ENCODE assay signal across 19 cellular contexts in the genomic region with DNA sequence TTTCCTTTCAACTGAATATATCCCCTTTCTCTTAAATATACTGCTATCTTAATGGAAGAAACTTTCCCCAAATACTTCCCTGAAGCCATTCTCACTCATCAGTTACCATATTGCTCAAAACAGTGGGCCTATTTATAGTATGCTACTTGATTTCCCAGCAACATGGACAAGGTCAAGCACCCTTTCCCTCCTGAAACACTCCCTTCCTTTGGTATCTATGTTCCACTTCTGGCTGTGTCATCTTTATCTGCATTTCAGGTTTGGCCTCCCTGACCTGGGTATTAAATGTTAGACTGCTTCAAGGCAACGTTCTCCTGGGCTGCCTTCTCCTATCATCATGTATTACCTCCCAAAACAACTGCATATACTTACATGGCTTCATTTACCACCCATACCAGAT.
"Had no signal": no experiment of that assay in that cellular context is flagged by ENCODE, and none has a peak within 500 bp of the region (broad histone marks: within the 10 kb centered on the region; RNA-seq: fewer than 3 reads in every experiment).

No MANE protein-coding gene starts in this region.

- ATAC-seq: activated CD4-positive, CD25-positive, alpha-beta regulatory T cell treated with anti-CD3 and anti-CD28 coated beads, Interleukin-2, amount 50 U/mL, for 24 hours; activated CD8-positive, alpha-beta T cell treated with anti-CD3 and anti-CD28 coated beads for 36 hours; SK-N-SH treated with all-trans-retinoic acid at 6 μM for 48 hours had no signal

- H3K27ac ChIP-seq: breast epithelium, esophagus squamous epithelium, neural progenitor cell, parathyroid adenoma, skin epidermis, thyroid gland, uterus had no signal

- H3K4me3 Mint-ChIP-seq: activated CD8-positive, alpha-beta T cell treated with anti-CD3 and anti-CD28 coated beads for 36 hours; activated naive CD4-positive, alpha-beta T cell treated with anti-CD3 and anti-CD28 coated beads, Interleukin-2, amount 10 ng/mL, durations not matched to agents 7 days and 5 days; activated T-helper 1 cell treated with anti-CD3 and anti-CD28 coated beads, Interleukin-12 subunit alpha, Interleukin-12 subunit beta, Interleukin-2, Interleukin-4 antibody, amounts not matched to agents 30 ng/mL and 10 ng/mL and 1 ng/mL, durations not matched to agents 14 hours and 24 hours and 36 hours; neural progenitor cell; T-helper 1 cell treated with Interleukin-12 subunit alpha and Interleukin-12 subunit beta and Interleukin-4 antibody, amounts not matched to agents 30 μg/mL and 1 μg/mL, for 36 hours had no signal

- H3K27ac Mint-ChIP-seq: activated CD8-positive, alpha-beta T cell treated with anti-CD3 and anti-CD28 coated beads for 36 hours; activated naive CD4-positive, alpha-beta T cell treated with anti-CD3 and anti-CD28 coated beads, Interleukin-2, amount 10 ng/mL, durations not matched to agents 7 days and 5 days; activated T-helper 1 cell treated with anti-CD3 and anti-CD28 coated beads, Interleukin-12 subunit alpha, Interleukin-12 subunit beta, Interleukin-2, Interleukin-4 antibody, amounts not matched to agents 30 ng/mL and 10 ng/mL and 1 ng/mL, durations not matched to agents 14 hours and 24 hours and 36 hours; neural progenitor cell; T-helper 1 cell treated with Interleukin-12 subunit alpha and Interleukin-12 subunit beta and Interleukin-4 antibody, amounts not matched to agents 30 μg/mL and 1 μg/mL, for 36 hours had no signal

- H3K27me3 ChIP-seq: breast epithelium, esophagus squamous epithelium, neural progenitor cell, thyroid gland, uterus had no signal

- H3K9me3 Mint-ChIP-seq: activated CD8-positive, alpha-beta T cell treated with anti-CD3 and anti-CD28 coated beads for 36 hours; activated naive CD4-positive, alpha-beta T cell treated with anti-CD3 and anti-CD28 coated beads, Interleukin-2, amount 10 ng/mL, durations not matched to agents 7 days and 5 days; activated T-helper 1 cell treated with anti-CD3 and anti-CD28 coated beads, Interleukin-12 subunit alpha, Interleukin-12 subunit beta, Interleukin-2, Interleukin-4 antibody, amounts not matched to agents 30 ng/mL and 10 ng/mL and 1 ng/mL, durations not matched to agents 14 hours and 24 hours and 36 hours; neural progenitor cell; T-helper 1 cell treated with Interleukin-12 subunit alpha and Interleukin-12 subunit beta and Interleukin-4 antibody, amounts not matched to agents 30 μg/mL and 1 μg/mL, for 36 hours had no signal

- DNase-seq: activated CD8-positive, alpha-beta memory T cell treated with anti-CD3 and anti-CD28 coated beads, Interleukin-2, amount 50 U/mL, for 4 hours; activated CD8-positive, alpha-beta T cell treated with anti-CD3 and anti-CD28 coated beads for 36 hours; activated naive CD4-positive, alpha-beta T cell treated with anti-CD3 and anti-CD28 coated beads, Interleukin-2, amount 10 ng/mL, durations not matched to agents 7 days and 5 days; anterior cingulate cortex; esophagus squamous epithelium; foreskin fibroblast; left cardiac atrium; mammary epithelial cell; stimulated activated CD4-positive, alpha-beta T cell treated with anti-CD3 and anti-CD28 coated beads, Interleukin-4, amount 100 ng/mL, for 4 hours; thyroid gland; uterus had no signal

- H3K27me3 Mint-ChIP-seq: activated CD8-positive, alpha-beta T cell treated with anti-CD3 and anti-CD28 coated beads for 36 hours; activated naive CD4-positive, alpha-beta T cell treated with anti-CD3 and anti-CD28 coated beads, Interleukin-2, amount 10 ng/mL, durations not matched to agents 7 days and 5 days had no signal

- H3K4me3 ChIP-seq: breast epithelium, esophagus squamous epithelium, neural progenitor cell, skin epidermis, thyroid gland, uterus had no signal
